Comparison of ENCODE assay signal across 8 cellular contexts in the genomic region with DNA sequence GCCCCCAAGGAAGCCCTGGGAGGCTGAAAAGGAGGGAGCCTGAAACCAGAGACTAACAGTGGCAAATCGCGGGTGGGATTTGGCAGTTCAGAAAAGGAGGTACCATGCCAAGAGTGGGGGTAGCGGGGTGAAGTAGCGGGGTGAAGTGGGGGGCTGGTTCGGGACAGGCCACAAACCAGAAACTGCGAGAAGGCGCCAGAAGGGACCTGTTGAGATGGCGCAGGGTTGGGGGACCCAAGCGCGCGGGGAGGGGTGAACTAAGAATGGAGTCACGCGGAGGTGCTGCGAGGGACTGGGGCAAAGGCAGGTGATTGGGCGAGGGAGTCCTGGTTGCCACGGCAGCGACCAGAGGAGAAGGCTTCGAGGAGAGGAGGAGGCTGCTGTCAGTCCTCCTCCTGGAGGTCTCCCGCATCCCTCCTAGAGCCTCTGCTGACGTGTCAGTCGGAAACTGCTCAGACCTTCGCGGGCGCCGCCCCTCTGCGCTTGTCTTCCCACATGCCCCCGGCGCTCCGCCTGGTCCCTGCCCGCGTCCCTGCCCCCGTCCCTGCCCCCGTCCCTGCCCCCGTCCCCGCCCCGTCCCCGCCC. TPM values are rescaled to one million over a fixed set of nuclear protein-coding genes. Genes with fewer than 3 reads are reported as not detected.
DNase-seq lines count a peak whose midpoint lies in the region; ATAC-seq and TF ChIP-seq lines count a peak whose summit lies in the region.

No MANE protein-coding gene starts in this region.

- peaks cover 8% of the 10 kb centered on the region for H3K36me3 ChIP-seq in left ventricle myocardium inferior
- H3K36me3 ChIP-seq in upper lobe of left lung, result peaks cover 0 to 11% (median under 1%) of the 10 kb centered on the region in 4 donors

- H3K9me3 ChIP-seq in left ventricle myocardium inferior (replicated peaks), result no peaks in the 10 kb centered on the region
- H3K9me3 ChIP-seq in upper lobe of left lung, result no peaks in the 10 kb centered on the region

- peaks cover 22% of the 10 kb centered on the region for H3K4me1 ChIP-seq in left ventricle myocardium inferior
- peaks cover 10 to 29% (median 15%) of the 10 kb centered on the region in 4 donors for H3K4me1 ChIP-seq in upper lobe of left lung

- in situ Hi-C loops in GM13976 (cut with MboI; ENCODE audit: low sequenced_read_pairs, unreplicated experiment), result no loop called here

- 1 to 2% methylated on average over 22 to 26 of the region's 37 CpGs for WGBS in upper lobe of left lung, 2 donors

- intact Hi-C loops in left ventricle myocardium inferior (cut with micrococcal nuclease) (no loop called here), posterior vena cava (cut with DNase I) (no loop called here)

- H3K27me3 ChIP-seq in left ventricle myocardium inferior (ENCODE audit: low read depth) (peaks cover 4% of the 10 kb centered on the region), upper lobe of left lung (no peaks in the 10 kb centered on the region)

- ATAC-seq in HG02870 (IDR thresholded peaks at IDR 0.05; ENCODE audit: unreplicated experiment), result peak; percentile 85
- peak; percentile 95 to 97 for ATAC-seq in upper lobe of left lung (ENCODE audit: low FRiP score in 2 of 2)

- TF ChIP-seq CTCF in GM13976 (IDR thresholded peaks at IDR 0.05; ENCODE audit: borderline replicate concordance, control extremely low read depth, extremely low read depth, insufficient read depth, missing control alignments) (no peak), left ventricle myocardium inferior (IDR thresholded peaks at IDR 0.05; ENCODE audit: borderline replicate concordance) (no peak), upper lobe of left lung (IDR thresholded peaks at IDR 0.05) (no peak)

- TF ChIP-seq POLR2A in upper lobe of left lung (IDR thresholded peaks at IDR 0.05), result peak in 1 of 4 donors; percentile 32

- H3K4me3 ChIP-seq in left ventricle myocardium inferior, result peak overlapping the region; percentile 97
- peak overlapping the region; percentile 55 to 98 (median 96) for H3K4me3 ChIP-seq in upper lobe of left lung

- H3K27ac ChIP-seq in left ventricle myocardium inferior (replicated peaks) (peak overlapping the region; percentile 66), upper lobe of left lung (peak overlapping the region; percentile 64 to 83 (median 70))

- DNase-seq in GM13976 (ENCODE audit: low spot score), result peak; percentile 89
- peak; percentile 98 for DNase-seq in NCI-H1436 treated with DMSO at 0.1 percent for 48 hours (lab: John Stamatoyannopoulos, UW)
- peak; percentile 91 for DNase-seq in T follicular helper cell (ENCODE audit: low read depth)
- peak; percentile 99 for DNase-seq in amniotic epithelial cell (ENCODE audit: low read depth)
- peak; percentile 94 for DNase-seq in left ventricle myocardium inferior
- DNase-seq in posterior vena cava (ENCODE audit: low spot score), result peak; percentile 98
- DNase-seq in upper lobe of left lung, result peak; percentile 95 to 97

- TF ChIP-seq EP300 in upper lobe of left lung (IDR thresholded peaks at IDR 0.05), result no peak

RNA-seq across cellular contexts. Expression of gene MIA3, which starts 0.4 kb away (rescaled TPM):
- 53.5 TPM for total RNA-seq in left ventricle myocardium inferior
- 10 to 100 TPM; 60.9 to 63.0 TPM for total RNA-seq in posterior vena cava
- total RNA-seq in upper lobe of left lung, result 10 to 100 TPM; 29.6 to 76.0 (median 58.2) TPM

RNA-seq across cellular contexts. Expression of gene TAF1A, which starts 27.7 kb away (rescaled TPM):
- total RNA-seq in left ventricle myocardium inferior, result 2.5 TPM
- total RNA-seq in posterior vena cava, result 1 to 10 TPM; 6.1 to 9.0 TPM
- 10 to 100 TPM in 1 of 6 donors, 1 to 10 TPM in 5; 1.6 to 12.0 (median 4.7) TPM for total RNA-seq in upper lobe of left lung

Comparison
In these comparisons a context has a peak if more than half of its experiments do, and no peak if none do; other contexts are left out.
1. Peak in every context shown above with its lines: DNase-seq, ATAC-seq, H3K4me3 ChIP-seq and H3K27ac ChIP-seq.